Comparison of ENCODE assay signal across 10 cellular contexts in genomic region chr12:27272375-27273028, GRCh38. TPM values are rescaled to one million over a fixed set of nuclear protein-coding genes. Genes with fewer than 3 reads are reported as not detected.
DNase-seq lines count a peak whose midpoint lies in the region; ATAC-seq, FAIRE-seq and TF ChIP-seq lines count a peak whose summit lies in the region.
"Had no signal": no experiment of that assay in that cellular context is flagged by ENCODE, and none has a peak within 500 bp of the region (broad histone marks: within the 10 kb centered on the region; RNA-seq: fewer than 3 reads in every experiment).

No MANE protein-coding gene starts in this region.

- H3K9me3 ChIP-seq in KOPT-K1 (ENCODE audit: insufficient read depth, low read length, poor library complexity, severe bottlenecking), result peaks cover 3% of the 10 kb centered on the region
- no peaks in the 10 kb centered on the region for H3K9me3 ChIP-seq in keratinocyte (ENCODE audit: control insufficient read depth, low read depth, low read length)
- no peaks in the 10 kb centered on the region for H3K9me3 ChIP-seq in tibial artery

- H3K4me2 ChIP-seq in keratinocyte (ENCODE audit: control insufficient read depth, extremely low read depth, insufficient read depth, low read depth, low read length), result no peak overlapping the region

- DNase-seq in SHP77 treated with DMSO at 0.1 percent for 48 hours (lab: John Stamatoyannopoulos, UW) (peak; percentile 85), keratinocyte (ENCODE audit: low read depth, low spot score) (no peak), tibial artery (no peak), GM10248 (ENCODE audit: extremely low spot score) (no peak)
- no peak for DNase-seq in activated T-cell treated with anti-CD3 and anti-CD28 coated beads, Interleukin-2, amount 50 U/mL, for 72 hours
- DNase-seq: activated CD4-positive, alpha-beta memory T cell treated with anti-CD3 and anti-CD28 coated beads for 36 hours had no signal

- TF ChIP-seq CTCF in keratinocyte (optimal IDR thresholded peaks at IDR 0.05 in 1 of 3, IDR thresholded peaks at IDR 0.05 in 1 of 3, conservative IDR thresholded peaks at IDR 0.05 in 1 of 3; ENCODE audit: extremely low read depth in 1 of 3, insufficient read depth in 2 of 3, low read length in 3 of 3) (no peak), tibial artery (IDR thresholded peaks at IDR 0.05) (no peak), GM10248 (IDR thresholded peaks at IDR 0.05; ENCODE audit: control extremely low read depth, extremely low read depth, low read depth, missing control alignments) (no peak)

- no peaks in the 10 kb centered on the region for H3K27me3 ChIP-seq in keratinocyte (ENCODE audit: control insufficient read depth, extremely low read depth, insufficient read depth, low read length)
- H3K27me3 ChIP-seq in tibial artery, result no peaks in the 10 kb centered on the region

- H3K79me2 ChIP-seq in keratinocyte (ENCODE audit: control insufficient read depth, insufficient read depth, low read length), result peaks cover 4% of the 10 kb centered on the region

- no peaks in the 10 kb centered on the region for H3K27me3 Mint-ChIP-seq in activated T-cell treated with anti-CD3 and anti-CD28 coated beads, Interleukin-2, amount 50 U/mL, for 72 hours (ENCODE audit: low read depth)
- H3K27me3 Mint-ChIP-seq: activated CD4-positive, alpha-beta memory T cell treated with anti-CD3 and anti-CD28 coated beads for 36 hours had no signal

- H4K20me1 ChIP-seq in keratinocyte (ENCODE audit: control insufficient read depth, extremely low read depth, insufficient read depth, low read length), result no peaks in the 10 kb centered on the region

- H3K4me1 ChIP-seq in keratinocyte (ENCODE audit: control insufficient read depth, extremely low read depth, insufficient read depth, low read length), result no peaks in the 10 kb centered on the region
- peaks cover 0 to 81% (median 47%) of the 10 kb centered on the region in 4 donors for H3K4me1 ChIP-seq in tibial artery

- H2AFZ ChIP-seq in keratinocyte (ENCODE audit: control insufficient read depth, low read length), result no peak overlapping the region

- no peak overlapping the region for H3K9ac ChIP-seq in keratinocyte (ENCODE audit: control insufficient read depth, extremely low read depth, insufficient read depth, low read length)

- no peak overlapping the region for H3K27ac Mint-ChIP-seq in activated T-cell treated with anti-CD3 and anti-CD28 coated beads, Interleukin-2, amount 50 U/mL, for 72 hours
- H3K27ac Mint-ChIP-seq: activated CD4-positive, alpha-beta memory T cell treated with anti-CD3 and anti-CD28 coated beads for 36 hours had no signal

- dilution Hi-C loops in keratinocyte (cut with MboI; ENCODE audit: extremely low pct_ligation_motif_present, low sequenced_read_pairs), result no loop called here

- peaks cover 2 to 7% of the 10 kb centered on the region in 2 donors for H3K36me3 Mint-ChIP-seq in activated T-cell treated with anti-CD3 and anti-CD28 coated beads, Interleukin-2, amount 50 U/mL, for 72 hours (ENCODE audit: insufficient read depth in 2 of 2)

- intact Hi-C loops in tibial artery (cut with DNase I; ENCODE audit: low total_unique reads), result no loop called here

- peaks cover 2% of the 10 kb centered on the region for H3K9me1 ChIP-seq in keratinocyte (ENCODE audit: control insufficient read depth, extremely low read depth, insufficient read depth, low read length)

- H3K27ac ChIP-seq in KOPT-K1 (ENCODE audit: low read depth, low read length, poor library complexity, severe bottlenecking), result peak overlapping the region; percentile 56
- H3K27ac ChIP-seq in keratinocyte (ENCODE audit: control insufficient read depth, insufficient read depth, low read length), result no peak overlapping the region
- H3K27ac ChIP-seq in tibial artery, result peak overlapping the region; percentile 66 to 78

- no peak for ATAC-seq in activated T-cell treated with anti-CD3 and anti-CD28 coated beads, Interleukin-2, amount 50 U/mL, for 72 hours (replicated peaks in 1 of 2)
- ATAC-seq in HG02763 (IDR thresholded peaks at IDR 0.05; ENCODE audit: unreplicated experiment), result no peak
- ATAC-seq: SK-N-SH treated with all-trans-retinoic acid at 6 μM for 48 hours had no signal

- POLR2A ChIA-PET in GM10248 (lab: Yijun Ruan, JAX), result interaction anchor here (1.0 kb wide), 1 partner anchor 12 kb away, joined by 5 read pairs; no protein-coding TSS in a partner anchor

- CTCF ChIA-PET in GM10248 (lab: Yijun Ruan, JAX), result interaction anchor here (0.8 to 2.2 kb wide), 11 partner anchors 9 to 127 kb away, joined by 3 to 9 read pairs (median 4); no protein-coding TSS in a partner anchor

- FAIRE-seq in keratinocyte (lab: Jason Lieb, UNC), result peak; percentile 9
- FAIRE-seq: H54 had no signal

- H3K4me3 Mint-ChIP-seq in activated T-cell treated with anti-CD3 and anti-CD28 coated beads, Interleukin-2, amount 50 U/mL, for 72 hours, result no peak overlapping the region
- H3K4me3 Mint-ChIP-seq: activated CD4-positive, alpha-beta memory T cell treated with anti-CD3 and anti-CD28 coated beads for 36 hours had no signal

- H3K4me1 Mint-ChIP-seq in activated T-cell treated with anti-CD3 and anti-CD28 coated beads, Interleukin-2, amount 50 U/mL, for 72 hours (ENCODE audit: low read depth), result peaks cover 8% of the 10 kb centered on the region

- H3K4me3 ChIP-seq in keratinocyte (ENCODE audit: control insufficient read depth in 2 of 3, extremely low read depth in 1 of 3, insufficient read depth in 2 of 3, low read depth in 1 of 3, low read length in 3 of 3) (no peak overlapping the region), tibial artery (no peak overlapping the region)

- H3K9me3 Mint-ChIP-seq in activated T-cell treated with anti-CD3 and anti-CD28 coated beads, Interleukin-2, amount 50 U/mL, for 72 hours, result peaks cover 0 to 4% of the 10 kb centered on the region in 2 donors

- H3K36me3 ChIP-seq in KOPT-K1 (ENCODE audit: insufficient read depth, low read length) (no peaks in the 10 kb centered on the region), keratinocyte (ENCODE audit: control insufficient read depth in 2 of 2, extremely low read depth in 1 of 2, insufficient read depth in 2 of 2, low read length in 2 of 2) (no peaks in the 10 kb centered on the region), tibial artery (peaks cover 0 to 7% (median 4%) of the 10 kb centered on the region in 3 donors)

RNA-seq across cellular contexts. Expression of gene STK38L, which starts 28.4 kb away (rescaled TPM):
- polyA plus RNA-seq in keratinocyte, result 8.6 to 25.4 TPM (median 19.0 TPM) in 3 replicates
- 92.6 TPM for polyA plus RNA-seq in keratinocyte (2011; ENCODE audit: low read depth)
- 10.3 and 19.1 TPM in 2 replicates for polyA plus RNA-seq in keratinocyte (2011; cell fraction: cytosol; rRNA removed)
- polyA plus RNA-seq in keratinocyte (2011; cell fraction: nucleus; rRNA removed), result 20.7 and 21.8 TPM in 2 replicates
- polyA plus RNA-seq in keratinocyte (2012; ENCODE audit: low replicate concordance), result 11.1 and 18.0 TPM in 2 replicates
- polyA minus RNA-seq in keratinocyte, result 2.2 to 16.0 TPM (median 14.1 TPM) in 3 replicates
- 9.8 TPM for polyA minus RNA-seq in keratinocyte (2011; cell fraction: cytosol; rRNA and poly(A)+ RNA removed)
- polyA minus RNA-seq in keratinocyte (2011; cell fraction: nucleus; rRNA and poly(A)+ RNA removed), result 14.5 and 30.5 TPM in 2 replicates
- total RNA-seq in activated T-cell treated with anti-CD3 and anti-CD28 coated beads, Interleukin-2, amount 50 U/mL, for 72 hours, result 10 to 100 TPM; 24.8 to 30.6 TPM
